19 cellular contexts compared by ENCODE assay signal in the genomic region with DNA sequence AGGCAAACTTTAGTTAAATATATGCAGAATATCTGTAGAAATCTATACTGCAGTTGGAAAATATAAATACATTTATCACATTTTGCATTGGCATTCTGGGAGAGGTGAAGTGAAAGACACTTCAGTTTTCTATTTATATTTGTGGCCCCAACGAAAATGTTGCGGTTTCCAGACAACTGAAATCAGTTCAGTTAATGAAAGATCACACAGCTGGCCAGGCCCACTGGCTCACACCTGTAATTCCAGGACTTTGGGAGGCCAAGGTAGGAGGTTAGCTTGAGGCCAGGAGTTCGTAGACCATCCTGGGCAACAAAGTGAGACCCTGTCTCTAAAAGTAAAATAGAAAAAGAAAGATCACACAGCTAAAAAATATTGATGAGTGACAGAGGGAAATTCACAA. TPM values are rescaled to one million over a fixed set of nuclear protein-coding genes. Genes with fewer than 3 reads are reported as not detected.
DNase-seq lines count a peak whose midpoint lies in the region; ATAC-seq and TF ChIP-seq lines count a peak whose summit lies in the region.
"Had no signal": no experiment of that assay in that cellular context is flagged by ENCODE, and none has a peak within 500 bp of the region (broad histone marks: within the 10 kb centered on the region; RNA-seq: fewer than 3 reads in every experiment).

No MANE protein-coding gene starts in this region.

- H2AFZ ChIP-seq in KMS-11 (ENCODE audit: low read depth) = no peak overlapping the region

- peaks cover 35% of the 10 kb centered on the region for H3K4me1 ChIP-seq in KMS-11 (ENCODE audit: low read depth, poor library complexity, severe bottlenecking)
- no peaks in the 10 kb centered on the region for H3K4me1 ChIP-seq in colonic mucosa
- no peaks in the 10 kb centered on the region for H3K4me1 ChIP-seq in BE2C
- no peaks in the 10 kb centered on the region for H3K4me1 ChIP-seq in tibial artery
- H3K4me1 ChIP-seq: breast epithelium, right lobe of liver had no signal

- H3K27ac ChIP-seq in KMS-11 (peak overlapping the region; percentile 42), colonic mucosa (no peak overlapping the region), tibial artery (no peak overlapping the region)
- H3K27ac ChIP-seq: breast epithelium, dorsolateral prefrontal cortex, right lobe of liver had no signal

- no peaks in the 10 kb centered on the region for H4K20me1 ChIP-seq in KMS-11 (ENCODE audit: insufficient read depth)

- H3K9me3 ChIP-seq in colonic mucosa (no peaks in the 10 kb centered on the region), BE2C (no peaks in the 10 kb centered on the region), tibial artery (peaks cover 0 to 4% (median 0%) of the 10 kb centered on the region in 3 donors)
- H3K9me3 ChIP-seq: breast epithelium, right lobe of liver had no signal

- H3K4me2 ChIP-seq in KMS-11 = peak overlapping the region; percentile 82

- TF ChIP-seq CTCF in GM12865 (IDR thresholded peaks at IDR 0.05; ENCODE audit: insufficient read depth, low read depth, low read length, missing control alignments) = no peak
- no peak for TF ChIP-seq CTCF in KMS-11 (conservative IDR thresholded peaks at IDR 0.05; ENCODE audit: low read depth, low read length)
- no peak for TF ChIP-seq CTCF in colonic mucosa (IDR thresholded peaks at IDR 0.05)
- TF ChIP-seq CTCF in BE2C (IDR thresholded peaks at IDR 0.05; ENCODE audit: low read depth, low read length) = no peak
- no peak for TF ChIP-seq CTCF in tibial artery (IDR thresholded peaks at IDR 0.05)

- H3K9ac ChIP-seq in KMS-11 (no peak overlapping the region), colonic mucosa (ENCODE audit: low read depth in 2 of 2, low read length in 2 of 2) (no peak overlapping the region)

- H3K36me3 ChIP-seq in KMS-11 (ENCODE audit: insufficient read depth) (no peaks in the 10 kb centered on the region), colonic mucosa (no peaks in the 10 kb centered on the region), BE2C (no peaks in the 10 kb centered on the region), tibial artery (no peaks in the 10 kb centered on the region)
- H3K36me3 ChIP-seq: breast epithelium, right lobe of liver had no signal

- no peaks in the 10 kb centered on the region for H3K79me2 ChIP-seq in KMS-11 (ENCODE audit: insufficient read depth, low read depth)

- intact Hi-C loops in colonic mucosa (cut with DNase I) = no loop called here
- intact Hi-C loops in tibial artery (cut with DNase I; ENCODE audit: low total_unique reads) = no loop called here

- DNase-seq in GM12865 (ENCODE audit: low read depth) = peak; percentile 72
- no peak for DNase-seq in colonic mucosa
- no peak for DNase-seq in BE2C
- no peak for DNase-seq in tibial artery
- DNase-seq: activated CD4-positive, CD25-positive, alpha-beta regulatory T cell; activated naive CD8-positive, alpha-beta T cell treated with anti-CD3 and anti-CD28 coated beads, Interleukin-2, amount 50 U/mL, for 24 hours; CD4-positive, CD25-positive, alpha-beta regulatory T cell; DMS79; dorsolateral prefrontal cortex; NCI-H187; nucleus accumbens; right lobe of liver; SHP77 had no signal

- peak; percentile 81 for ATAC-seq in GM19395 (IDR thresholded peaks at IDR 0.05; ENCODE audit: unreplicated experiment)
- peak; percentile 88 for ATAC-seq in HG02798 (IDR thresholded peaks at IDR 0.05; ENCODE audit: poor library complexity, unreplicated experiment)
- ATAC-seq in GM19328 (IDR thresholded peaks at IDR 0.05; ENCODE audit: unreplicated experiment) = no peak
- ATAC-seq: activated naive CD8-positive, alpha-beta T cell treated with anti-CD3 and anti-CD28 coated beads, Interleukin-2, amount 50 U/mL, for 24 hours; left lobe of liver; right lobe of liver had no signal

- no peaks in the 10 kb centered on the region for H3K27me3 ChIP-seq in KMS-11 (ENCODE audit: insufficient read depth, low read depth)
- no peaks in the 10 kb centered on the region for H3K27me3 ChIP-seq in colonic mucosa
- no peaks in the 10 kb centered on the region for H3K27me3 ChIP-seq in BE2C
- no peaks in the 10 kb centered on the region for H3K27me3 ChIP-seq in tibial artery
- H3K27me3 ChIP-seq: breast epithelium, dorsolateral prefrontal cortex, right lobe of liver had no signal

- H3K4me3 ChIP-seq in GM12865 (ENCODE audit: low read depth, low read length) (no peak overlapping the region), KMS-11 (IDR thresholded peaks at IDR 0.05; ENCODE audit: insufficient read depth, low read depth, low read length) (no peak overlapping the region), colonic mucosa (no peak overlapping the region), BE2C (ENCODE audit: low read depth, low read length) (no peak overlapping the region), tibial artery (no peak overlapping the region)
- H3K4me3 ChIP-seq: breast epithelium, dorsolateral prefrontal cortex, right lobe of liver had no signal

RNA-seq across cellular contexts. Expression of a gene that starts 11.9 kb away (rescaled TPM):
- 10 to 100 TPM; 37.4 to 40.9 TPM for total RNA-seq in colonic mucosa
- polyA plus RNA-seq in BE2C (2012; ENCODE audit: insufficient read depth, insufficient read length, low read depth) = 29.7 TPM
